In genomic region chr14:99634443-99634842, GRCh38 we compare ENCODE assay signal across 1 cellular context.
TF ChIP-seq lines count a peak whose summit lies in the region.

No MANE protein-coding gene starts in this region.

TF ChIP-seq in HepG2, 621 proteins besides CTCF, POLR2A, EP300 and RAD21 (continued from another document):
- TF ChIP-seq ZNF746 (CRISPR knock-in tag; IDR thresholded peaks at IDR 0.05) = no peak
TF ChIP-seq in HepG2: peak in this region for 0.
